In the genomic region with DNA sequence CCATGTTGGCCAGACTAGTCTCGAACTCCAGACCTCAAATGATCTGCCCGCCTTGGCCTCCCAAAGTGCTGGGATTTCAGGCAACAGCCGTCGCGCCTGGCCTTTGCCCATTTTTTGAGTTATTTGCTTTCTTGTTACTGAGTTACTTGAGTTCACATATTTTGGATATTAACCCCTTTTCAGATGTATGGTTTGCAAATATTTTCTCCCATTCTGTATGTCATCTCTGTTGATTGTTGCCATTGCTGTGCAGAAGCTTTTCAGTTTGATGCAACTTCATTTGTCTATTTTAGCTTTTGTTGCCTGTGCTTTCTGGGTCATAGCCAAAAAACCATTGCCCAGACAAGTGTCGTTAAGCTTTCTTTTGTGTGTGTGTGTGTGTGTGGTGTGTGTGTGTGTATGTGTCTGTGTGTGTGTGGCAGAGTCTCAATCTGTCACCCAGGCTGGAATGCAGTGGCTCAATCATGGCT, we compare ENCODE assay signal across 34 cellular contexts. TPM values are rescaled to one million over a fixed set of nuclear protein-coding genes. Genes with fewer than 3 reads are reported as not detected.
"Had no signal": no experiment of that assay in that cellular context is flagged by ENCODE, and none has a peak within 500 bp of the region (broad histone marks: within the 10 kb centered on the region; RNA-seq: fewer than 3 reads in every experiment).

No MANE protein-coding gene starts in this region.

- H3K4me3 ChIP-seq: breast epithelium, left lung, ovary, right lobe of liver, thoracic aorta, upper lobe of left lung, vagina had no signal

- H3K36me3 ChIP-seq: breast epithelium, left lung, neutrophil, ovary, right lobe of liver, thoracic aorta, upper lobe of left lung, vagina had no signal

- FAIRE-seq: endometrium had no signal

- H3K9me3 ChIP-seq: breast epithelium, left lung, neutrophil, ovary, right lobe of liver, thoracic aorta, upper lobe of left lung, vagina had no signal

- H3K27me3 ChIP-seq: neutrophil, ovary, right lobe of liver, upper lobe of left lung, vagina had no signal

- H3K27ac ChIP-seq: breast epithelium, left lung, neutrophil, ovary, right lobe of liver, thoracic aorta, upper lobe of left lung, vagina had no signal

- DNase-seq: activated CD4-positive, alpha-beta T cell treated with anti-CD3 and anti-CD28 coated beads for 4 hours; activated CD4-positive, alpha-beta T cell treated with anti-CD3 and anti-CD28 coated beads, Interleukin-2, amount 50 U/mL, for 4 hours; activated naive CD4-positive, alpha-beta T cell; activated T-cell treated with anti-CD3 and anti-CD28 coated beads for 4 hours; activated T-cell treated with anti-CD3 and anti-CD28 coated beads, Interleukin-2, amount 50 U/mL, for 72 hours; dermis blood vessel endothelial cell; effector CD4-positive, alpha-beta T cell; erythroblast; head of caudate nucleus; hypothalamus; immature natural killer cell; kidney glomerular epithelial cell; nephron progenitor cell; ovary; right lobe of liver; stimulated activated CD4-positive, alpha-beta T cell treated with anti-CD3 and anti-CD28 coated beads, Interleukin-2, amount 100 ng/mL, for 48 hours; stimulated activated naive CD8-positive, alpha-beta T cell treated with anti-CD3 and anti-CD28 coated beads, Interleukin-15, Interleukin-2, amounts not matched to agents 100 U/mL and 50 U/mL, for 24 hours; T-helper 1 cell; upper lobe of left lung had no signal

- ATAC-seq: activated naive CD4-positive, alpha-beta T cell treated with anti-CD3 and anti-CD28 coated beads, Interleukin-2, amount 50 U/mL, for 72 hours; activated T-cell treated with anti-CD3 and anti-CD28 coated beads, Interleukin-2, amount 50 U/mL, for 72 hours; left lung; stimulated activated naive CD8-positive, alpha-beta T cell treated with anti-CD3 and anti-CD28 coated beads, Interleukin-15, Interleukin-2, amounts not matched to agents 100 U/mL and 50 U/mL, for 24 hours had no signal

- H3K4me1 ChIP-seq: breast epithelium, left lung, upper lobe of left lung, vagina had no signal

RNA-seq across cellular contexts. Expression of a gene that starts 6.8 kb away (rescaled TPM):
- total RNA-seq: activated naive CD4-positive, alpha-beta T cell treated with anti-CD3 and anti-CD28 coated beads, Interleukin-2, amount 50 U/mL, for 72 hours; activated T-cell treated with anti-CD3 and anti-CD28 coated beads, Interleukin-2, amount 50 U/mL, for 72 hours; breast epithelium; dermis blood vessel endothelial cell; fibroblast of villous mesenchyme; left lung; lung microvascular endothelial cell; mesenteric fat pad; mucosa of gallbladder; ovary; progenitor cell of endocrine pancreas; renal cortical epithelial cell; right lobe of liver; skeletal muscle tissue; thoracic aorta; vagina had no signal
- polyA plus RNA-seq: fibroblast of lung, immature natural killer cell, ovary had no signal
